1 cellular context compared by ENCODE assay signal in the genomic region with DNA sequence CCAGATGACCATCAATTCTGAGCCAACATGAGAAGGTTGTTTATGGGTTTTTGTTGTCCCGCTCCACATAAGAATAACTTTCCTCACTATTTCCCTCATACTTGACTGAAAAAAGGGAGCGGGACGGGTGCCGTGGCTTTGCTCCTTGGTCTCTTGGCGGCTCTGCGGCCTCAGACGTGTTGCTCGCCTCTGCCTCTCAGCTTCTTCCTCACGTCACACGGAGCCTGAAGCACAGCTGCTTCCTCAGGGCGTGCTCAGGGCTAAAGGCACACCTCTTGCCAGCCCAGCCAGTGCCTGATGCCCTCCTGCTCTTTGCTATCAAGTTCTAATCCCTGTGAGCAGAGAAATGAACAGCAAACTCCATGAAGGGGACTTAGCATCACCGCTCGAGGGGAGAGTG.
TF ChIP-seq lines count a peak whose summit lies in the region.

No MANE protein-coding gene starts in this region.

TF ChIP-seq in A549, 52 proteins besides CTCF, POLR2A, EP300 and RAD21 (continued from another document):
- TF ChIP-seq ELK1 (IDR thresholded peaks at IDR 0.05; ENCODE audit: low read depth, low read length) = no peak
- no peak for TF ChIP-seq RARB (CRISPR knock-in tag; IDR thresholded peaks at IDR 0.05)
- no peak for TF ChIP-seq CEBPB (IDR thresholded peaks at IDR 0.05)
- TF ChIP-seq BHLHE40 (IDR thresholded peaks at IDR 0.05; ENCODE audit: low read depth, low read length) = no peak
- TF ChIP-seq, protein P1, sequence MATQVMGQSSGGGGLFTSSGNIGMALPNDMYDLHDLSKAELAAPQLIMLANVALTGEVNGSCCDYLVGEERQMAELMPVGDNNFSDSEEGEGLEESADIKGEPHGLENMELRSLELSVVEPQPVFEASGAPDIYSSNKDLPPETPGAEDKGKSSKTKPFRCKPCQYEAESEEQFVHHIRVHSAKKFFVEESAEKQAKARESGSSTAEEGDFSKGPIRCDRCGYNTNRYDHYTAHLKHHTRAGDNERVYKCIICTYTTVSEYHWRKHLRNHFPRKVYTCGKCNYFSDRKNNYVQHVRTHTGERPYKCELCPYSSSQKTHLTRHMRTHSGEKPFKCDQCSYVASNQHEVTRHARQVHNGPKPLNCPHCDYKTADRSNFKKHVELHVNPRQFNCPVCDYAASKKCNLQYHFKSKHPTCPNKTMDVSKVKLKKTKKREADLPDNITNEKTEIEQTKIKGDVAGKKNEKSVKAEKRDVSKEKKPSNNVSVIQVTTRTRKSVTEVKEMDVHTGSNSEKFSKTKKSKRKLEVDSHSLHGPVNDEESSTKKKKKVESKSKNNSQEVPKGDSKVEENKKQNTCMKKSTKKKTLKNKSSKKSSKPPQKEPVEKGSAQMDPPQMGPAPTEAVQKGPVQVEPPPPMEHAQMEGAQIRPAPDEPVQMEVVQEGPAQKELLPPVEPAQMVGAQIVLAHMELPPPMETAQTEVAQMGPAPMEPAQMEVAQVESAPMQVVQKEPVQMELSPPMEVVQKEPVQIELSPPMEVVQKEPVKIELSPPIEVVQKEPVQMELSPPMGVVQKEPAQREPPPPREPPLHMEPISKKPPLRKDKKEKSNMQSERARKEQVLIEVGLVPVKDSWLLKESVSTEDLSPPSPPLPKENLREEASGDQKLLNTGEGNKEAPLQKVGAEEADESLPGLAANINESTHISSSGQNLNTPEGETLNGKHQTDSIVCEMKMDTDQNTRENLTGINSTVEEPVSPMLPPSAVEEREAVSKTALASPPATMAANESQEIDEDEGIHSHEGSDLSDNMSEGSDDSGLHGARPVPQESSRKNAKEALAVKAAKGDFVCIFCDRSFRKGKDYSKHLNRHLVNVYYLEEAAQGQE (IDR thresholded peaks at IDR 0.05) = no peak
- no peak for TF ChIP-seq USF2 (IDR thresholded peaks at IDR 0.05)
